ENCODE assay signal across 8 cellular contexts in genomic region chr11:9263840-9264380, GRCh38. TPM values are rescaled to one million over a fixed set of nuclear protein-coding genes. Genes with fewer than 3 reads are reported as not detected.
DNase-seq lines count a peak whose midpoint lies in the region; ATAC-seq and TF ChIP-seq lines count a peak whose summit lies in the region.

No MANE protein-coding gene starts in this region.

- peaks cover 20% of the 10 kb centered on the region for H3K27me3 ChIP-seq in mucosa of stomach (ENCODE audit: control insufficient read depth, insufficient read depth, low read length)

- H3K27ac ChIP-seq in substantia nigra (ENCODE audit: low read depth, low read length, poor library complexity, severe bottlenecking), result peak overlapping the region; percentile 93

- no peaks in the 10 kb centered on the region for H3K36me3 ChIP-seq in mucosa of stomach (ENCODE audit: control insufficient read depth, insufficient read depth, low read length)

- H3K27ac Mint-ChIP-seq in chondrocyte (ENCODE audit: unreplicated experiment), result peak overlapping the region; percentile 98

- H3K4me3 ChIP-seq in mucosa of stomach (ENCODE audit: low read length), result no peak overlapping the region

- H3K9ac ChIP-seq in mucosa of stomach (ENCODE audit: low read length), result peak overlapping the region; percentile 82

- no peaks in the 10 kb centered on the region for H3K27me3 Mint-ChIP-seq in chondrocyte (ENCODE audit: low read depth)

- ATAC-seq in HG03097 (IDR thresholded peaks at IDR 0.05; ENCODE audit: low FRiP score, unreplicated experiment) (peak; percentile 82), SK-N-SH treated with all-trans-retinoic acid at 6 μM for 48 hours (peak; percentile 32), left colon (no peak)

- H3K9me3 ChIP-seq in mucosa of stomach (ENCODE audit: control insufficient read depth, low read length), result no peaks in the 10 kb centered on the region

- peak; percentile 74 for DNase-seq in activated effector memory CD4-positive, alpha-beta T cell treated with anti-CD3 and anti-CD28 coated beads, Interleukin-2, amount 50 U/mL, for 16 hours
- DNase-seq in activated effector memory CD4-positive, alpha-beta T cell treated with Interleukin-2 at 50 U/mL for 16 hours, result no peak
- DNase-seq in chondrocyte (ENCODE audit: low spot score), result no peak
- peak in 2 of 49 donors; percentile 55 to 76 for DNase-seq in substantia nigra (lab: John Stamatoyannopoulos, UW)
- no peak for DNase-seq in left colon

- peaks cover 6% of the 10 kb centered on the region for H3K4me1 ChIP-seq in mucosa of stomach (ENCODE audit: control insufficient read depth, insufficient read depth, low read length)

- H3K9me3 Mint-ChIP-seq in chondrocyte (ENCODE audit: low read depth), result no peaks in the 10 kb centered on the region

- no peaks in the 10 kb centered on the region for H3K36me3 Mint-ChIP-seq in chondrocyte (ENCODE audit: low read depth)

- TF ChIP-seq CTCF in chondrocyte (IDR thresholded peaks at IDR 0.05), result no peak

- intact Hi-C loops in left colon (cut with DNase I, micrococcal nuclease), result no loop called here

- H3K4me3 Mint-ChIP-seq in chondrocyte (ENCODE audit: unreplicated experiment), result peak overlapping the region; percentile 92

- peaks cover 45% of the 10 kb centered on the region for H3K4me1 Mint-ChIP-seq in chondrocyte (ENCODE audit: low read depth)

TF ChIP-seq in SK-N-SH treated with all-trans-retinoic acid at 6 μM for 48 hours, 23 proteins besides CTCF, POLR2A, EP300 and RAD21:
- TF ChIP-seq CREB5 (CRISPR knock-in tag; IDR thresholded peaks at IDR 0.05; ENCODE audit: low read depth), result no peak
- TF ChIP-seq PATZ1 (CRISPR knock-in tag; IDR thresholded peaks at IDR 0.05; ENCODE audit: borderline replicate concordance), result no peak
- no peak for TF ChIP-seq BACH2 (CRISPR knock-in tag; IDR thresholded peaks at IDR 0.05; ENCODE audit: borderline replicate concordance)
- TF ChIP-seq ESRRG (CRISPR knock-in tag; IDR thresholded peaks at IDR 0.05), result no peak
- no peak for TF ChIP-seq ZFP3 (CRISPR knock-in tag; IDR thresholded peaks at IDR 0.05)
- no peak for TF ChIP-seq ZNF8 (CRISPR knock-in tag; IDR thresholded peaks at IDR 0.05)
- TF ChIP-seq ZC3H10 (CRISPR knock-in tag; IDR thresholded peaks at IDR 0.05), result no peak
- TF ChIP-seq TCF4 (CRISPR knock-in tag; IDR thresholded peaks at IDR 0.05; ENCODE audit: borderline replicate concordance), result no peak
- no peak for TF ChIP-seq ISL1 (CRISPR knock-in tag; IDR thresholded peaks at IDR 0.05)

RNA-seq across cellular contexts. Expression of gene DENND5A, which starts 1.2 kb away (rescaled TPM):
- total RNA-seq in chondrocyte (94.0 to 116 TPM (median 111 TPM) in 3 replicates), left colon (10 to 100 TPM in 1 of 2 donors, 1 to 10 TPM in 1; 8.0 to 17.7 TPM)

RNA-seq across cellular contexts. Expression of gene TMEM41B, which starts 50.5 kb away (rescaled TPM):
- 24.6 to 30.8 TPM (median 27.9 TPM) in 3 replicates for total RNA-seq in chondrocyte
- total RNA-seq in left colon, result 10 to 100 TPM; 58.0 to 62.8 TPM
